1 cellular context compared by ENCODE assay signal in the genomic region with DNA sequence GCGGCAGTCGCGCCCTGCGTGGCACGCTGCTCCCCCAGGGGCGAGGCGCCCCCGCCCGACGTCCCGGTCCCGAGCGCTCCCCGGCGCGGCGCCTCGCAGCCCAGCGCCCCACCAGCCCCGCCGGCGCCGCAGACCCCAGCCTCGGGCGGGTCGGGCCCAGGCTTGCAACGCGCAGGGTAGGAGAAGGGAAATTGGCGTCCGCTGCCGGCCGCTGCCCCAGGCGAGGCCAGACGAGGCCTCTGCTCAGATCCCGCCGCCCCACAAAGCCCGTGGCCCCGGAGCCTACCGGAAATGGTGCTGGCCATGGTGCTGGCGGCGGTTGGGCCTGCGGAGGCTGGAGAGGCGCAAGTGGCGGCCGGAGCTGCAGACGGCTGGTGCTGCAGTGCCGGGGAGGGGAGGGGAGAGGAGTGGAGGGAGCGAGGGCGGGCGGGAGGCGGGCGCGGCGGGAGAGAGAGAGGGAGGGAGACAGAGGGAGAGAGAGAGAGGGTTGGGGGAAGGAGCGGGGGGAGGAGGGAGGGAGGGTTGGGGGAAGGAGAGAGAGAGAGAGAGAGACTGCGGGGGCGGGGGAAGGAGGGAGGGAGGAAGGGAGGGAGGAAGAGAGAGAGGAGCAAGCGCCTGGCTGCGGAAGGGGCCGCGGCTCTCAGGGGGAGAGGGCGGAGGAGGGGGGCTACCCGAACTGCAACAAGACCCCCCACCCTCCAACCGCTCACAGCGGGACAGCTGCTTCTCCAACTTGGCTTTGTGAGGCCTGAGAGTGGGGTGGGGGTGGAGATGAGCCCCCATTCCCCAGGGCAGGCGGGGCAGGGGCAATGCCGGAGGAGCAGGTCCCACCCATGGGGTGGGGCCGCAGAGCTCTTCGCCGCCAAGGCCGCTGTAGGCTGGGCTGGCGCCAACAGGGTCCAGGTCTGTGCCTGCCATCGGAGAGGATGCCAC.
TF ChIP-seq lines count a peak whose summit lies in the region.

A gene (minus strand): TSS at position 384 of the 933 bp plus-strand sequence. CDS start 79 bp downstream, at position 305.

TF ChIP-seq in K562, 482 proteins besides CTCF, POLR2A, EP300 and RAD21 (continued from another document and continues in another):
- peak; percentile 13; the same call in 1 of the 2 replicates for TF ChIP-seq JUND (IDR thresholded peaks at IDR 0.05; ENCODE audit: borderline replicate concordance, low read depth, low read length)
- TF ChIP-seq JUND (tag; IDR thresholded peaks at IDR 0.05; ENCODE audit: borderline replicate concordance, low read depth, low read length), result no peak
- no peak for TF ChIP-seq ZKSCAN3 (CRISPR knock-in tag; IDR thresholded peaks at IDR 0.05)
- no peak for TF ChIP-seq DNMT1 (IDR thresholded peaks at IDR 0.05)
- no peak for TF ChIP-seq MAFF (IDR thresholded peaks at IDR 0.05; ENCODE audit: low read length)
- no peak for TF ChIP-seq HDAC6 (IDR thresholded peaks at IDR 0.05; ENCODE audit: low read depth, low read length)
- no peak for TF ChIP-seq SREBF2 (CRISPR knock-in tag; IDR thresholded peaks at IDR 0.05)
- peak; percentile 37 for TF ChIP-seq KDM5B (IDR thresholded peaks at IDR 0.05; ENCODE audit: insufficient replicate concordance, low read depth, low read length)
- no peak for TF ChIP-seq KDM2B (CRISPR knock-in tag; IDR thresholded peaks at IDR 0.05)
- no peak for TF ChIP-seq ZNF57 (CRISPR knock-in tag; IDR thresholded peaks at IDR 0.05)
- TF ChIP-seq, protein P1, sequence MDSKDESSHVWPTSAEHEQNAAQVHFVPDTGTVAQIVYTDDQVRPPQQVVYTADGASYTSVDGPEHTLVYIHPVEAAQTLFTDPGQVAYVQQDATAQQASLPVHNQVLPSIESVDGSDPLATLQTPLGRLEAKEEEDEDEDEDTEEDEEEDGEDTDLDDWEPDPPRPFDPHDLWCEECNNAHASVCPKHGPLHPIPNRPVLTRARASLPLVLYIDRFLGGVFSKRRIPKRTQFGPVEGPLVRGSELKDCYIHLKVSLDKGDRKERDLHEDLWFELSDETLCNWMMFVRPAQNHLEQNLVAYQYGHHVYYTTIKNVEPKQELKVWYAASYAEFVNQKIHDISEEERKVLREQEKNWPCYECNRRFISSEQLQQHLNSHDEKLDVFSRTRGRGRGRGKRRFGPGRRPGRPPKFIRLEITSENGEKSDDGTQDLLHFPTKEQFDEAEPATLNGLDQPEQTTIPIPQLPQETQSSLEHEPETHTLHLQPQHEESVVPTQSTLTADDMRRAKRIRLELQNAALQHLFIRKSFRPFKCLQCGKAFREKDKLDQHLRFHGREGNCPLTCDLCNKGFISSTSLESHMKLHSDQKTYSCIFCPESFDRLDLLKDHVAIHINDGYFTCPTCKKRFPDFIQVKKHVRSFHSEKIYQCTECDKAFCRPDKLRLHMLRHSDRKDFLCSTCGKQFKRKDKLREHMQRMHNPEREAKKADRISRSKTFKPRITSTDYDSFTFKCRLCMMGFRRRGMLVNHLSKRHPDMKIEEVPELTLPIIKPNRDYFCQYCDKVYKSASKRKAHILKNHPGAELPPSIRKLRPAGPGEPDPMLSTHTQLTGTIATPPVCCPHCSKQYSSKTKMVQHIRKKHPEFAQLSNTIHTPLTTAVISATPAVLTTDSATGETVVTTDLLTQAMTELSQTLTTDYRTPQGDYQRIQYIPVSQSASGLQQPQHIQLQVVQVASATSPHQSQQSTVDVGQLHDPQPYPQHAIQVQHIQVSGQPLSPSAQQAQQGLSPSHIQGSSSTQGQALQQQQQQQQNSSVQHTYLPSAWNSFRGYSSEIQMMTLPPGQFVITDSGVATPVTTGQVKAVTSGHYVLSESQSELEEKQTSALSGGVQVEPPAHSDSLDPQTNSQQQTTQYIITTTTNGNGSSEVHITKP (IDR thresholded peaks at IDR 0.05; ENCODE audit: partially characterized antibody), result no peak
- TF ChIP-seq HNRNPK (IDR thresholded peaks at IDR 0.05; ENCODE audit: low read depth, low read length, poor library complexity, severe bottlenecking), result peak; percentile 56
- TF ChIP-seq HEY1 (CRISPR knock-in tag; IDR thresholded peaks at IDR 0.05; ENCODE audit: borderline replicate concordance), result no peak
- TF ChIP-seq ZBTB7A (IDR thresholded peaks at IDR 0.05; ENCODE audit: borderline replicate concordance, control insufficient read depth, low read depth, low read length), result peak; percentile 88
- 0 out of 2 replicates have a peak, but pooled peaks have one; percentile 22 for TF ChIP-seq ZNF644 (tag; IDR thresholded peaks at IDR 0.05; ENCODE audit: low read depth)
- no peak for TF ChIP-seq NELFE (IDR thresholded peaks at IDR 0.05; ENCODE audit: insufficient read depth, insufficient read length)
- TF ChIP-seq ATF1 (CRISPR knock-in tag; IDR thresholded peaks at IDR 0.05), result peak; percentile 24; the same call in 1 of the 2 replicates
- TF ChIP-seq ATF1 (tag; IDR thresholded peaks at IDR 0.05), result peak; percentile 15; the same call in 1 of the 2 replicates
- TF ChIP-seq NBN (IDR thresholded peaks at IDR 0.05; ENCODE audit: low read depth), result no peak
- peak; percentile 88 for TF ChIP-seq SAP30 (IDR thresholded peaks at IDR 0.05; ENCODE audit: borderline replicate concordance, insufficient read depth, low read depth, low read length, poor library complexity, severe bottlenecking)
- TF ChIP-seq, protein P2, sequence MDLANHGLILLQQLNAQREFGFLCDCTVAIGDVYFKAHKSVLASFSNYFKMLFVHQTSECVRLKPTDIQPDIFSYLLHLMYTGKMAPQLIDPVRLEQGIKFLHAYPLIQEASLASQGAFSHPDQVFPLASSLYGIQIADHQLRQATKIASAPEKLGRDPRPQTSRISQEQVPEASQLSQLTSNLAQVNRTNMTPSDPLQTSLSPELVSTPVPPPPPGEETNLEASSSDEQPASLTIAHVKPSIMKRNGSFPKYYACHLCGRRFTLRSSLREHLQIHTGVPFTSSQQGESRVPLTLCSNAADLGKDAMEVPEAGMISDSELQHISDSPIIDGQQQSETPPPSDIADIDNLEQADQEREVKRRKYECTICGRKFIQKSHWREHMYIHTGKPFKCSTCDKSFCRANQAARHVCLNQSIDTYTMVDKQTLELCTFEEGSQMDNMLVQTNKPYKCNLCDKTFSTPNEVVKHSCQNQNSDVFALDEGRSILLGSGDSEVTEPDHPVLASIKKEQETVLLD (IDR thresholded peaks at IDR 0.05), result peak; percentile 33; the same call in 1 of the 2 replicates
- no peak for TF ChIP-seq KAT2B (IDR thresholded peaks at IDR 0.05; ENCODE audit: low read depth, low read length)
- no peak for TF ChIP-seq ZNF695 (CRISPR knock-in tag; IDR thresholded peaks at IDR 0.05)
- TF ChIP-seq ZC3H8 (IDR thresholded peaks at IDR 0.05), result no peak
- TF ChIP-seq, protein P3, sequence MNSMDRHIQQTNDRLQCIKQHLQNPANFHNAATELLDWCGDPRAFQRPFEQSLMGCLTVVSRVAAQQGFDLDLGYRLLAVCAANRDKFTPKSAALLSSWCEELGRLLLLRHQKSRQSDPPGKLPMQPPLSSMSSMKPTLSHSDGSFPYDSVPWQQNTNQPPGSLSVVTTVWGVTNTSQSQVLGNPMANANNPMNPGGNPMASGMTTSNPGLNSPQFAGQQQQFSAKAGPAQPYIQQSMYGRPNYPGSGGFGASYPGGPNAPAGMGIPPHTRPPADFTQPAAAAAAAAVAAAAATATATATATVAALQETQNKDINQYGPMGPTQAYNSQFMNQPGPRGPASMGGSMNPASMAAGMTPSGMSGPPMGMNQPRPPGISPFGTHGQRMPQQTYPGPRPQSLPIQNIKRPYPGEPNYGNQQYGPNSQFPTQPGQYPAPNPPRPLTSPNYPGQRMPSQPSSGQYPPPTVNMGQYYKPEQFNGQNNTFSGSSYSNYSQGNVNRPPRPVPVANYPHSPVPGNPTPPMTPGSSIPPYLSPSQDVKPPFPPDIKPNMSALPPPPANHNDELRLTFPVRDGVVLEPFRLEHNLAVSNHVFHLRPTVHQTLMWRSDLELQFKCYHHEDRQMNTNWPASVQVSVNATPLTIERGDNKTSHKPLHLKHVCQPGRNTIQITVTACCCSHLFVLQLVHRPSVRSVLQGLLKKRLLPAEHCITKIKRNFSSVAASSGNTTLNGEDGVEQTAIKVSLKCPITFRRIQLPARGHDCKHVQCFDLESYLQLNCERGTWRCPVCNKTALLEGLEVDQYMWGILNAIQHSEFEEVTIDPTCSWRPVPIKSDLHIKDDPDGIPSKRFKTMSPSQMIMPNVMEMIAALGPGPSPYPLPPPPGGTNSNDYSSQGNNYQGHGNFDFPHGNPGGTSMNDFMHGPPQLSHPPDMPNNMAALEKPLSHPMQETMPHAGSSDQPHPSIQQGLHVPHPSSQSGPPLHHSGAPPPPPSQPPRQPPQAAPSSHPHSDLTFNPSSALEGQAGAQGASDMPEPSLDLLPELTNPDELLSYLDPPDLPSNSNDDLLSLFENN (IDR thresholded peaks at IDR 0.05; ENCODE audit: low read depth in 2 of 2, low read length in 2 of 2), result no peak
- TF ChIP-seq MEF2A (IDR thresholded peaks at IDR 0.05; ENCODE audit: control insufficient read depth, low read depth, low read length), result no peak
- TF ChIP-seq ZNF274 (IDR thresholded peaks at IDR 0.05; ENCODE audit: borderline replicate concordance, low read depth, low read length), result no peak
- TF ChIP-seq ZFX (CRISPR knock-in tag; IDR thresholded peaks at IDR 0.05), result peak; percentile 71
- no peak for TF ChIP-seq ELF4 (CRISPR knock-in tag; IDR thresholded peaks at IDR 0.05)
- TF ChIP-seq, protein P4, sequence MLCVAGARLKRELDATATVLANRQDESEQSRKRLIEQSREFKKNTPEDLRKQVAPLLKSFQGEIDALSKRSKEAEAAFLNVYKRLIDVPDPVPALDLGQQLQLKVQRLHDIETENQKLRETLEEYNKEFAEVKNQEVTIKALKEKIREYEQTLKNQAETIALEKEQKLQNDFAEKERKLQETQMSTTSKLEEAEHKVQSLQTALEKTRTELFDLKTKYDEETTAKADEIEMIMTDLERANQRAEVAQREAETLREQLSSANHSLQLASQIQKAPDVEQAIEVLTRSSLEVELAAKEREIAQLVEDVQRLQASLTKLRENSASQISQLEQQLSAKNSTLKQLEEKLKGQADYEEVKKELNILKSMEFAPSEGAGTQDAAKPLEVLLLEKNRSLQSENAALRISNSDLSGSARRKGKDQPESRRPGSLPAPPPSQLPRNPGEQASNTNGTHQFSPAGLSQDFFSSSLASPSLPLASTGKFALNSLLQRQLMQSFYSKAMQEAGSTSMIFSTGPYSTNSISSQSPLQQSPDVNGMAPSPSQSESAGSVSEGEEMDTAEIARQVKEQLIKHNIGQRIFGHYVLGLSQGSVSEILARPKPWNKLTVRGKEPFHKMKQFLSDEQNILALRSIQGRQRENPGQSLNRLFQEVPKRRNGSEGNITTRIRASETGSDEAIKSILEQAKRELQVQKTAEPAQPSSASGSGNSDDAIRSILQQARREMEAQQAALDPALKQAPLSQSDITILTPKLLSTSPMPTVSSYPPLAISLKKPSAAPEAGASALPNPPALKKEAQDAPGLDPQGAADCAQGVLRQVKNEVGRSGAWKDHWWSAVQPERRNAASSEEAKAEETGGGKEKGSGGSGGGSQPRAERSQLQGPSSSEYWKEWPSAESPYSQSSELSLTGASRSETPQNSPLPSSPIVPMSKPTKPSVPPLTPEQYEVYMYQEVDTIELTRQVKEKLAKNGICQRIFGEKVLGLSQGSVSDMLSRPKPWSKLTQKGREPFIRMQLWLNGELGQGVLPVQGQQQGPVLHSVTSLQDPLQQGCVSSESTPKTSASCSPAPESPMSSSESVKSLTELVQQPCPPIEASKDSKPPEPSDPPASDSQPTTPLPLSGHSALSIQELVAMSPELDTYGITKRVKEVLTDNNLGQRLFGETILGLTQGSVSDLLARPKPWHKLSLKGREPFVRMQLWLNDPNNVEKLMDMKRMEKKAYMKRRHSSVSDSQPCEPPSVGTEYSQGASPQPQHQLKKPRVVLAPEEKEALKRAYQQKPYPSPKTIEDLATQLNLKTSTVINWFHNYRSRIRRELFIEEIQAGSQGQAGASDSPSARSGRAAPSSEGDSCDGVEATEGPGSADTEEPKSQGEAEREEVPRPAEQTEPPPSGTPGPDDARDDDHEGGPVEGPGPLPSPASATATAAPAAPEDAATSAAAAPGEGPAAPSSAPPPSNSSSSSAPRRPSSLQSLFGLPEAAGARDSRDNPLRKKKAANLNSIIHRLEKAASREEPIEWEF (CRISPR knock-in tag; IDR thresholded peaks at IDR 0.05), result no peak
- TF ChIP-seq SIN3A (IDR thresholded peaks at IDR 0.05; ENCODE audit: borderline replicate concordance in 2 of 2, control insufficient read depth in 1 of 2, low read depth in 2 of 2, low read length in 2 of 2), result peak; percentile 92 to 99; a peak in 3 of 4 replicates
- 0 out of 2 replicates have a peak, but pooled peaks have one; percentile 77 for TF ChIP-seq ERF (CRISPR knock-in tag; IDR thresholded peaks at IDR 0.05)
- TF ChIP-seq FUS (optimal IDR thresholded peaks at IDR 0.05; ENCODE audit: low read depth, low read length), result no peak
- TF ChIP-seq MEIS2 (IDR thresholded peaks at IDR 0.05; ENCODE audit: partially characterized antibody), result no peak
- no peak for TF ChIP-seq ATF7 (IDR thresholded peaks at IDR 0.05)
- TF ChIP-seq KDM4B (IDR thresholded peaks at IDR 0.05; ENCODE audit: borderline replicate concordance in 2 of 2, low read depth in 1 of 2), result peak in 1 of 2 experiments; percentile 70; a peak in 1 of 4 replicates
- TF ChIP-seq GTF2F1 (IDR thresholded peaks at IDR 0.05; ENCODE audit: low read depth, low read length), result no peak
- no peak for TF ChIP-seq RUNX1 (IDR thresholded peaks at IDR 0.05; ENCODE audit: low read depth)
- no peak for TF ChIP-seq RBM15 (IDR thresholded peaks at IDR 0.05; ENCODE audit: insufficient read depth, low read length)
- TF ChIP-seq TFAM (CRISPR knock-in tag; conservative IDR thresholded peaks at IDR 0.05), result no peak
- TF ChIP-seq, protein P5, sequence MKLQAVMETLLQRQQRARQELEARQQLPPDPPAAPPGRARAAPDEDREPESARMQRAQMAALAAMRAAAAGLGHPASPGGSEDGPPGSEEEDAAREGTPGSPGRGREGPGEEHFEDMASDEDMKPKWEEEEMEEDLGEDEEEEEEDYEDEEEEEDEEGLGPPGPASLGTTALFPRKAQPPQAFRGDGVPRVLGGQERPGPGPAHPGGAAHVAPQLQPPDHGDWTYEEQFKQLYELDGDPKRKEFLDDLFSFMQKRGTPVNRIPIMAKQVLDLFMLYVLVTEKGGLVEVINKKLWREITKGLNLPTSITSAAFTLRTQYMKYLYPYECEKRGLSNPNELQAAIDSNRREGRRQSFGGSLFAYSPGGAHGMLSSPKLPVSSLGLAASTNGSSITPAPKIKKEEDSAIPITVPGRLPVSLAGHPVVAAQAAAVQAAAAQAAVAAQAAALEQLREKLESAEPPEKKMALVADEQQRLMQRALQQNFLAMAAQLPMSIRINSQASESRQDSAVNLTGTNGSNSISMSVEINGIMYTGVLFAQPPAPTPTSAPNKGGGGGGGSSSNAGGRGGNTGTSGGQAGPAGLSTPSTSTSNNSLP (IDR thresholded peaks at IDR 0.05; ENCODE audit: borderline replicate concordance, low read depth, low read length), result no peak
